In genomic region chr13:43094901-43095300, GRCh38 we compare ENCODE assay signal across 11 cellular contexts.
DNase-seq lines count a peak whose midpoint lies in the region; ATAC-seq, FAIRE-seq and TF ChIP-seq lines count a peak whose summit lies in the region.
"Had no signal": no experiment of that assay in that cellular context is flagged by ENCODE, and none has a peak within 500 bp of the region (broad histone marks: within the 10 kb centered on the region; RNA-seq: fewer than 3 reads in every experiment).

No MANE protein-coding gene starts in this region.

- peaks cover 2% of the 10 kb centered on the region for H3K36me3 Mint-ChIP-seq in activated naive CD8-positive, alpha-beta T cell treated with anti-CD3 and anti-CD28 coated beads, Interleukin-2, amount 50 U/mL, for 24 hours (ENCODE audit: low read depth)
- H3K36me3 Mint-ChIP-seq in WTC11, result peaks cover 8% of the 10 kb centered on the region

- H3K4me3 Mint-ChIP-seq in activated naive CD8-positive, alpha-beta T cell treated with anti-CD3 and anti-CD28 coated beads, Interleukin-2, amount 50 U/mL, for 24 hours, result no peak overlapping the region
- no peak overlapping the region for H3K4me3 Mint-ChIP-seq in WTC11
- H3K4me3 Mint-ChIP-seq: nephron had no signal

- CTCF ChIA-PET in WTC11 (lab: Charles Lee), result no interaction called here

- DNase-seq in activated naive CD8-positive, alpha-beta T cell treated with anti-CD3 and anti-CD28 coated beads, Interleukin-2, amount 50 U/mL, for 24 hours, result no peak
- no peak for DNase-seq in H54 (ENCODE audit: insufficient read length, low spot score)
- DNase-seq in NCI-H2171 treated with DMSO at 0.1 percent for 48 hours (lab: John Stamatoyannopoulos, UW), result no peak
- no peak for DNase-seq in WTC11 (ENCODE audit: low spot score)
- no peak for DNase-seq in superior temporal gyrus (ENCODE audit: extremely low spot score)
- DNase-seq: NCI-H1417 had no signal

- peaks cover 12% of the 10 kb centered on the region for H3K4me1 Mint-ChIP-seq in activated naive CD8-positive, alpha-beta T cell treated with anti-CD3 and anti-CD28 coated beads, Interleukin-2, amount 50 U/mL, for 24 hours
- no peaks in the 10 kb centered on the region for H3K4me1 Mint-ChIP-seq in WTC11

- TF ChIP-seq CTCF in WTC11 (IDR thresholded peaks at IDR 0.05), result no peak

- peak; percentile 97 for ATAC-seq in GM18508 (IDR thresholded peaks at IDR 0.05; ENCODE audit: insufficient read depth, unreplicated experiment)
- peak; percentile 90 for ATAC-seq in GM19467 (IDR thresholded peaks at IDR 0.05; ENCODE audit: unreplicated experiment)
- ATAC-seq in HG03064 (IDR thresholded peaks at IDR 0.05; ENCODE audit: low read depth, unreplicated experiment), result peak; percentile 86
- peak; percentile 72 for ATAC-seq in activated naive CD8-positive, alpha-beta T cell treated with anti-CD3 and anti-CD28 coated beads, Interleukin-2, amount 50 U/mL, for 24 hours
- ATAC-seq in WTC11, result no peak

- H3K27ac Mint-ChIP-seq in activated naive CD8-positive, alpha-beta T cell treated with anti-CD3 and anti-CD28 coated beads, Interleukin-2, amount 50 U/mL, for 24 hours, result peak overlapping the region; percentile 32
- H3K27ac Mint-ChIP-seq in WTC11, result no peak overlapping the region

- POLR2A ChIA-PET in WTC11 (lab: Charles Lee), result no interaction called here

- no peak for FAIRE-seq in H54 (lab: Jason Lieb, UNC)
- FAIRE-seq: H1 had no signal

- H3K9me3 Mint-ChIP-seq in activated naive CD8-positive, alpha-beta T cell treated with anti-CD3 and anti-CD28 coated beads, Interleukin-2, amount 50 U/mL, for 24 hours, result no peaks in the 10 kb centered on the region
- H3K9me3 Mint-ChIP-seq in WTC11, result peaks cover under 1% of the 10 kb centered on the region; the same call in 1 of the 2 replicates

- no peaks in the 10 kb centered on the region for H3K27me3 Mint-ChIP-seq in activated naive CD8-positive, alpha-beta T cell treated with anti-CD3 and anti-CD28 coated beads, Interleukin-2, amount 50 U/mL, for 24 hours
- H3K27me3 Mint-ChIP-seq in WTC11 (ENCODE audit: low read depth), result no peaks in the 10 kb centered on the region

- no peak for TF ChIP-seq POLR2A in H54 (IDR thresholded peaks at IDR 0.05; ENCODE audit: low read depth, low read length)

TF ChIP-seq in WTC11, 78 proteins besides CTCF, POLR2A, EP300 and RAD21:
- TF ChIP-seq ZNF263 (CRISPR knock-in tag; IDR thresholded peaks at IDR 0.05; ENCODE audit: low read depth) (no peak), ESRRA (CRISPR knock-in tag; IDR thresholded peaks at IDR 0.05; ENCODE audit: borderline replicate concordance) (no peak), EMX1 (CRISPR knock-in tag; IDR thresholded peaks at IDR 0.05) (no peak), ZMAT4 (CRISPR knock-in tag; IDR thresholded peaks at IDR 0.05) (no peak), ZNF416 (CRISPR knock-in tag; IDR thresholded peaks at IDR 0.05) (no peak), RORB (CRISPR knock-in tag; IDR thresholded peaks at IDR 0.05) (no peak), FOXP1 (CRISPR knock-in tag; IDR thresholded peaks at IDR 0.05; ENCODE audit: borderline replicate concordance) (no peak), MXD4 (CRISPR knock-in tag; IDR thresholded peaks at IDR 0.05; ENCODE audit: borderline replicate concordance) (no peak), ZNF232 (CRISPR knock-in tag; IDR thresholded peaks at IDR 0.05) (no peak)
- TF ChIP-seq, protein P1, sequence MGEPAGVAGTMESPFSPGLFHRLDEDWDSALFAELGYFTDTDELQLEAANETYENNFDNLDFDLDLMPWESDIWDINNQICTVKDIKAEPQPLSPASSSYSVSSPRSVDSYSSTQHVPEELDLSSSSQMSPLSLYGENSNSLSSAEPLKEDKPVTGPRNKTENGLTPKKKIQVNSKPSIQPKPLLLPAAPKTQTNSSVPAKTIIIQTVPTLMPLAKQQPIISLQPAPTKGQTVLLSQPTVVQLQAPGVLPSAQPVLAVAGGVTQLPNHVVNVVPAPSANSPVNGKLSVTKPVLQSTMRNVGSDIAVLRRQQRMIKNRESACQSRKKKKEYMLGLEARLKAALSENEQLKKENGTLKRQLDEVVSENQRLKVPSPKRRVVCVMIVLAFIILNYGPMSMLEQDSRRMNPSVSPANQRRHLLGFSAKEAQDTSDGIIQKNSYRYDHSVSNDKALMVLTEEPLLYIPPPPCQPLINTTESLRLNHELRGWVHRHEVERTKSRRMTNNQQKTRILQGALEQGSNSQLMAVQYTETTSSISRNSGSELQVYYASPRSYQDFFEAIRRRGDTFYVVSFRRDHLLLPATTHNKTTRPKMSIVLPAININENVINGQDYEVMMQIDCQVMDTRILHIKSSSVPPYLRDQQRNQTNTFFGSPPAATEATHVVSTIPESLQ (CRISPR knock-in tag; IDR thresholded peaks at IDR 0.05), result no peak
- TF ChIP-seq, protein P2, sequence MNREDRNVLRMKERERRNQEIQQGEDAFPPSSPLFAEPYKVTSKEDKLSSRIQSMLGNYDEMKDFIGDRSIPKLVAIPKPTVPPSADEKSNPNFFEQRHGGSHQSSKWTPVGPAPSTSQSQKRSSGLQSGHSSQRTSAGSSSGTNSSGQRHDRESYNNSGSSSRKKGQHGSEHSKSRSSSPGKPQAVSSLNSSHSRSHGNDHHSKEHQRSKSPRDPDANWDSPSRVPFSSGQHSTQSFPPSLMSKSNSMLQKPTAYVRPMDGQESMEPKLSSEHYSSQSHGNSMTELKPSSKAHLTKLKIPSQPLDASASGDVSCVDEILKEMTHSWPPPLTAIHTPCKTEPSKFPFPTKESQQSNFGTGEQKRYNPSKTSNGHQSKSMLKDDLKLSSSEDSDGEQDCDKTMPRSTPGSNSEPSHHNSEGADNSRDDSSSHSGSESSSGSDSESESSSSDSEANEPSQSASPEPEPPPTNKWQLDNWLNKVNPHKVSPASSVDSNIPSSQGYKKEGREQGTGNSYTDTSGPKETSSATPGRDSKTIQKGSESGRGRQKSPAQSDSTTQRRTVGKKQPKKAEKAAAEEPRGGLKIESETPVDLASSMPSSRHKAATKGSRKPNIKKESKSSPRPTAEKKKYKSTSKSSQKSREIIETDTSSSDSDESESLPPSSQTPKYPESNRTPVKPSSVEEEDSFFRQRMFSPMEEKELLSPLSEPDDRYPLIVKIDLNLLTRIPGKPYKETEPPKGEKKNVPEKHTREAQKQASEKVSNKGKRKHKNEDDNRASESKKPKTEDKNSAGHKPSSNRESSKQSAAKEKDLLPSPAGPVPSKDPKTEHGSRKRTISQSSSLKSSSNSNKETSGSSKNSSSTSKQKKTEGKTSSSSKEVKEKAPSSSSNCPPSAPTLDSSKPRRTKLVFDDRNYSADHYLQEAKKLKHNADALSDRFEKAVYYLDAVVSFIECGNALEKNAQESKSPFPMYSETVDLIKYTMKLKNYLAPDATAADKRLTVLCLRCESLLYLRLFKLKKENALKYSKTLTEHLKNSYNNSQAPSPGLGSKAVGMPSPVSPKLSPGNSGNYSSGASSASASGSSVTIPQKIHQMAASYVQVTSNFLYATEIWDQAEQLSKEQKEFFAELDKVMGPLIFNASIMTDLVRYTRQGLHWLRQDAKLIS (CRISPR knock-in tag; IDR thresholded peaks at IDR 0.05; ENCODE audit: borderline replicate concordance), result no peak
